ENCODE assay signal across 24 cellular contexts in genomic region chr16:832652-833336, GRCh38. TPM values are rescaled to one million over a fixed set of nuclear protein-coding genes. Genes with fewer than 3 reads are reported as not detected.
DNase-seq lines count a peak whose midpoint lies in the region; ATAC-seq and TF ChIP-seq lines count a peak whose summit lies in the region.
"Had no signal": no experiment of that assay in that cellular context is flagged by ENCODE, and none has a peak within 500 bp of the region (broad histone marks: within the 10 kb centered on the region; RNA-seq: fewer than 3 reads in every experiment).

No MANE protein-coding gene starts in this region.

- H3K4me1 ChIP-seq in transverse colon: peaks cover 0 to 12% (median 9%) of the 10 kb centered on the region in 4 donors

- H3K4me3 ChIP-seq in transverse colon: no peak overlapping the region
- H3K4me3 ChIP-seq: GM23338 had no signal

- peaks cover 14 to 17% of the 10 kb centered on the region in 2 donors for H3K9me3 ChIP-seq in transverse colon

- in situ Hi-C loops in T47D (cut with HindIII; ENCODE audit: low pct_unique_long_range_greater_than_20kb, low sequenced_read_pairs) (loop anchor here (10.0 kb wide), 1 partner anchor 312 kb away; no protein-coding TSS in a partner anchor), transverse colon (cut with MboI; ENCODE audit: low pct_ligation_motif_present in 1 of 4, low pct_unique_long_range_greater_than_20kb in 1 of 4, low sequenced_read_pairs in 3 of 4) (no loop called here)

- no peak overlapping the region for H3K4me3 Mint-ChIP-seq in MCF 10A (ENCODE audit: unreplicated experiment)
- H3K4me3 Mint-ChIP-seq: CD14-positive monocyte, GM23338 had no signal

- ATAC-seq in GM21576 (IDR thresholded peaks at IDR 0.05; ENCODE audit: unreplicated experiment): no peak
- no peak for ATAC-seq in HG03025 (IDR thresholded peaks at IDR 0.05; ENCODE audit: low FRiP score, unreplicated experiment)
- ATAC-seq: GM23338 had no signal

- no TSS peak for BruUV-seq in MCF 10A (replicated peaks; lab: Mats Ljungman, UMichigan)

- H3K4me1 Mint-ChIP-seq in MCF 10A (ENCODE audit: insufficient read depth, unreplicated experiment): no peaks in the 10 kb centered on the region
- H3K4me1 Mint-ChIP-seq: GM23338 had no signal

- TF ChIP-seq EP300 in transverse colon (IDR thresholded peaks at IDR 0.05; ENCODE audit: low read depth): no peak

- H3K27ac Mint-ChIP-seq in MCF 10A (ENCODE audit: low read depth, unreplicated experiment): no peak overlapping the region
- H3K27ac Mint-ChIP-seq: CD14-positive monocyte, GM23338 had no signal

- no peak for TF ChIP-seq POLR2A in transverse colon (IDR thresholded peaks at IDR 0.05)

- H3K9me3 Mint-ChIP-seq in MCF 10A (ENCODE audit: unreplicated experiment): no peaks in the 10 kb centered on the region

- 47% methylated on average over 34 of the region's 35 CpGs; no CpG with 5 or more reads in 1 of the 2 donors for WGBS in transverse colon (ENCODE audit: low coverage in 1 of 2), 2 donors

- H3K27me3 ChIP-seq in transverse colon: peaks cover 15% of the 10 kb centered on the region

- TF ChIP-seq CTCF in MCF 10A (IDR thresholded peaks at IDR 0.05; ENCODE audit: unreplicated experiment) (no peak), transverse colon (IDR thresholded peaks at IDR 0.05) (no peak)

- H3K36me3 ChIP-seq in transverse colon: no peaks in the 10 kb centered on the region

- peak; percentile 28 to 41 for DNase-seq in T47D (ENCODE audit: low read depth in 1 of 2, low spot score in 1 of 2)
- no peak for DNase-seq in MCF 10A (ENCODE audit: unreplicated experiment)
- DNase-seq in RPMI8226: peak; percentile 41
- DNase-seq in left kidney (ENCODE audit: low read depth, low spot score): peak; percentile 70
- DNase-seq in transverse colon: peak; percentile 46
- no peak for DNase-seq in NCI-H446 (lab: John Stamatoyannopoulos, UW)
- DNase-seq: 8988T; HCEC 1CT; Kasumi-1; MM.1S; NCI-H1048; NCI-H1417 treated with DMSO at 0.1 percent for 48 hours; NCI-H187 treated with DMSO at 0.1 percent for 48 hours; NCI-H2107; NCI-H774; NK-92 treated with Interleukin-12 subunit alpha and Interleukin-12 subunit beta, amount 100 ng/mL, for 24 hours; Right ventricle myocardium superior had no signal

- CTCF ChIA-PET in MCF 10A (lab: Yijun Ruan, JAX): no interaction called here

- intact Hi-C loops in MCF 10A (cut with micrococcal nuclease): no loop called here
- intact Hi-C loops in transverse colon (cut with DNase I; ENCODE audit: low total_unique reads): no loop called here

- peaks cover 10% of the 10 kb centered on the region for H3K27me3 Mint-ChIP-seq in MCF 10A (ENCODE audit: insufficient read depth, unreplicated experiment)

- H3K36me3 Mint-ChIP-seq in MCF 10A (ENCODE audit: insufficient read depth, unreplicated experiment): no peaks in the 10 kb centered on the region
- H3K36me3 Mint-ChIP-seq: CD14-positive monocyte had no signal

- no peak overlapping the region for H3K27ac ChIP-seq in transverse colon

- POLR2A ChIA-PET in MCF 10A (lab: Yijun Ruan, JAX): no interaction called here

RNA-seq across cellular contexts. Expression of gene GNG13, which starts 32.3 kb away (rescaled TPM):
- total RNA-seq in MCF 10A (2022) (not detected in 2 replicates), transverse colon (under 1 TPM in 1 of 4 donors, not detected in 3; 0.48 TPM)
- total RNA-seq: Daoy, GM23338, NCI-H460, Right ventricle myocardium superior, SK-MEL-5 had no signal

RNA-seq across cellular contexts. Expression of gene CHTF18, which starts 44.4 kb away (rescaled TPM):
- 22.7 and 30.9 TPM in 2 replicates for total RNA-seq in MCF 10A (2022)
- total RNA-seq in transverse colon: 10 to 100 TPM in 2 of 4 donors, 1 to 10 TPM in 2; 4.6 to 33.4 (median 12.9) TPM

RNA-seq across cellular contexts. Expression of gene RPUSD1, which starts 44.6 kb away (rescaled TPM):
- total RNA-seq in MCF 10A (2022): 19.8 and 24.9 TPM in 2 replicates
- 10 to 100 TPM; 16.1 to 71.4 (median 24.8) TPM for total RNA-seq in transverse colon

Comparison
In these comparisons a context has a peak if more than half of its experiments do, and no peak if none do; other contexts are left out.
1. DNase-seq: peak in T47D (2 of 2), RPMI8226 (single experiment), left kidney (single experiment) and transverse colon (single experiment); none in MCF 10A (single experiment) and NCI-H446 (0 of 2).